Comparison of ENCODE assay signal across 28 cellular contexts in genomic region chr2:227891673-227892072, GRCh38. TPM values are rescaled to one million over a fixed set of nuclear protein-coding genes. Genes with fewer than 3 reads are reported as not detected.
A peak's percentile ranks its signal among the peaks of the same experiment; 100 is the strongest.
DNase-seq lines count a peak whose midpoint lies in the region; ATAC-seq, FAIRE-seq and TF ChIP-seq lines count a peak whose summit lies in the region.
"Had no signal": no experiment of that assay in that cellular context is flagged by ENCODE, and none has a peak within 500 bp of the region (broad histone marks: within the 10 kb centered on the region; RNA-seq: fewer than 3 reads in every experiment).

No MANE protein-coding gene starts in this region.

- DNase-seq in activated CD4-positive, alpha-beta T cell treated with anti-CD3 and anti-CD28 coated beads, Interleukin-2, amount 10 ng/mL, durations not matched to agents 24 days and 14 days, result peak; percentile 12
- no peak for DNase-seq in activated CD4-positive, alpha-beta T cell treated with anti-CD3 and anti-CD28 coated beads, Interleukin-2, amount 50 U/mL, for 4 hours
- peak; percentile 23 for DNase-seq in MV-4-11 (lab: John Stamatoyannopoulos, UW)
- no peak for DNase-seq in GM12878 (ENCODE audit: low read depth, low spot score)
- no peak for DNase-seq in HT-29 (ENCODE audit: low spot score)
- DNase-seq: ACHN; AML-193; BE2C; Calu3; CD4-positive, alpha-beta memory T cell; COR-L47; DMS53; DMS79 treated with DMSO at 0.1 percent for 48 hours; GF-D8; GOT3; HFFc6 had no signal

- SMC1A ChIA-PET in GM12878 (lab: Charles Lee; ENCODE audit: uncharacterized antibody, unreplicated experiment), result interaction anchor here (0.7 to 1.8 kb wide), 2 partner anchors 12 to 1382 kb away, joined by 3 to 7 read pairs; no protein-coding TSS in a partner anchor

- H3K4me3 ChIP-seq in GM12878 (no peak overlapping the region), liver (ENCODE audit: low read depth in 1 of 3, low read length in 3 of 3) (no peak overlapping the region)
- H3K4me3 ChIP-seq: BLaER1 treated with 17β-estradiol and CSF1 and Interleukin-3, amounts not matched to agents 10 nM and 100 nM; HAP-1 had no signal

- TF ChIP-seq RAD21 in GM12878 (IDR thresholded peaks at IDR 0.05; ENCODE audit: insufficient read depth, low read depth, low read length) (no peak), liver (IDR thresholded peaks at IDR 0.05) (no peak)

- no peak for FAIRE-seq in GM12878 (lab: Jason Lieb, UNC)
- FAIRE-seq: A204.1, GM12892, GM19239, H54 had no signal

- POLR2A ChIA-PET in GM12878 (lab: Charles Lee), result no interaction called here

- BruUV-seq in GM12878 (replicated peaks; lab: Mats Ljungman, UMichigan), result no TSS peak

- no peaks in the 10 kb centered on the region for H4K20me1 ChIP-seq in GM12878 (ENCODE audit: control insufficient read depth, insufficient read depth)
- H4K20me1 ChIP-seq: BLaER1 treated with 17β-estradiol and CSF1 and Interleukin-3, amounts not matched to agents 10 nM and 100 nM had no signal

- no peaks in the 10 kb centered on the region for H3K4me1 ChIP-seq in GM12878 (ENCODE audit: control insufficient read depth, insufficient read depth, low read length)
- H3K4me1 ChIP-seq in liver (ENCODE audit: control insufficient read depth in 4 of 4, insufficient read depth in 4 of 4, low read length in 3 of 4), result no peaks in the 10 kb centered on the region
- H3K4me1 ChIP-seq: BE2C, HAP-1 had no signal

- H3K4me1 Mint-ChIP-seq in activated CD4-positive, alpha-beta T cell treated with anti-CD3 and anti-CD28 coated beads, Interleukin-2, amount 10 ng/mL, durations not matched to agents 24 days and 14 days, result peaks cover 2% of the 10 kb centered on the region
- H3K4me1 Mint-ChIP-seq: CD14-positive monocyte had no signal

- H3K27me3 Mint-ChIP-seq in activated CD4-positive, alpha-beta T cell treated with anti-CD3 and anti-CD28 coated beads, Interleukin-2, amount 10 ng/mL, durations not matched to agents 24 days and 14 days, result no peaks in the 10 kb centered on the region

- no peak overlapping the region for H2AFZ ChIP-seq in GM12878 (ENCODE audit: control insufficient read depth, low read depth, low read length)

- intact Hi-C loops in activated CD4-positive, alpha-beta T cell treated with anti-CD3 and anti-CD28 coated beads, Interleukin-2, amount 10 ng/mL, durations not matched to agents 24 days and 14 days (cut with micrococcal nuclease), result no loop called here
- intact Hi-C loops in GM12878 (cut with micrococcal nuclease; ENCODE audit: unreplicated experiment), result loop anchor here (5.0 kb wide), 3 partner anchors 136 to 1381 kb away; partner anchors contain the start of gene PID1

- H3K9me3 ChIP-seq in GM12878 (replicated peaks; ENCODE audit: control insufficient read depth, insufficient read depth, low read length) (no peaks in the 10 kb centered on the region), liver (ENCODE audit: control insufficient read depth in 4 of 4, low read length in 3 of 4) (no peaks in the 10 kb centered on the region)
- H3K9me3 ChIP-seq: BE2C; BLaER1 treated with 17β-estradiol and CSF1 and Interleukin-3, amounts not matched to agents 10 nM and 100 nM; HAP-1 had no signal

- no peak overlapping the region for H3K4me2 ChIP-seq in GM12878 (ENCODE audit: control insufficient read depth, insufficient read depth)
- H3K4me2 ChIP-seq: BLaER1 treated with 17β-estradiol and CSF1 and Interleukin-3, amounts not matched to agents 10 nM and 100 nM had no signal

- in situ Hi-C loops in GM12878 (cut with MboI), result no loop called here

- RAD21 ChIA-PET in GM12878 (lab: Charles Lee; ENCODE audit: unreplicated experiment), result no interaction called here

- CTCF ChIA-PET in GM12878 (lab: Yijun Ruan, JAX), result interaction anchor here (0.5 to 8.7 kb wide), 7 partner anchors 13 to 233 kb away, joined by 3 to 65 read pairs (median 14); partner anchors contain the start of gene DAW1

- no peaks in the 10 kb centered on the region for H3K9me3 Mint-ChIP-seq in activated CD4-positive, alpha-beta T cell treated with anti-CD3 and anti-CD28 coated beads, Interleukin-2, amount 10 ng/mL, durations not matched to agents 24 days and 14 days
- H3K9me3 Mint-ChIP-seq: CD14-positive monocyte; CD4-positive, alpha-beta memory T cell; HFFc6 had no signal

- 20% methylated on average over 2 of the region's 2 CpGs for whole genome bisulfite sequencing in GM12878 (ENCODE audit: insufficient coverage, insufficient replicate concordance, low lambda C conversion rate, missing lambda C conversion rate)
- 75% methylated on average over 2 of the region's 2 CpGs for whole genome bisulfite sequencing in liver

- H3K27ac ChIP-seq in GM12878 (ENCODE audit: control insufficient read depth, insufficient read depth) (no peak overlapping the region), liver (ENCODE audit: low read depth in 1 of 2, low read length in 2 of 2) (no peak overlapping the region)
- H3K27ac ChIP-seq: 22Rv1; BLaER1 treated with 17β-estradiol and CSF1 and Interleukin-3, amounts not matched to agents 10 nM and 100 nM had no signal

- no peak for TF ChIP-seq POLR2A in GM12878 (IDR thresholded peaks at IDR 0.05; ENCODE audit: low read depth, low read length)

- TF ChIP-seq CTCF in GM12878 (IDR thresholded peaks at IDR 0.05 in 2 of 3, conservative IDR thresholded peaks at IDR 0.05 in 1 of 3; ENCODE audit: control insufficient read depth in 2 of 3, extremely low read depth in 1 of 3, insufficient read depth in 1 of 3, low read depth in 3 of 3, low read length in 3 of 3) (no peak), liver (IDR thresholded peaks at IDR 0.05; ENCODE audit: low read depth, low read length, missing input control) (no peak)

- H3K36me3 Mint-ChIP-seq in activated CD4-positive, alpha-beta T cell treated with anti-CD3 and anti-CD28 coated beads, Interleukin-2, amount 10 ng/mL, durations not matched to agents 24 days and 14 days (ENCODE audit: low read depth), result no peaks in the 10 kb centered on the region
- H3K36me3 Mint-ChIP-seq: CD14-positive monocyte; CD4-positive, alpha-beta memory T cell had no signal

- H3K36me3 ChIP-seq in GM12878 (ENCODE audit: control insufficient read depth in 2 of 2, insufficient read depth in 2 of 2, low read length in 1 of 2) (no peaks in the 10 kb centered on the region), liver (ENCODE audit: control insufficient read depth in 4 of 4, insufficient read depth in 3 of 4, low read depth in 1 of 4, low read length in 3 of 4) (no peaks in the 10 kb centered on the region)
- H3K36me3 ChIP-seq: BE2C; BLaER1 treated with 17β-estradiol and CSF1 and Interleukin-3, amounts not matched to agents 10 nM and 100 nM; HAP-1 had no signal

- ATAC-seq in GM12878, result no peak
- no peak for ATAC-seq in GM18511 (IDR thresholded peaks at IDR 0.05; ENCODE audit: unreplicated experiment)
- no peak for ATAC-seq in GM21360 (IDR thresholded peaks at IDR 0.05; ENCODE audit: unreplicated experiment)

- TF ChIP-seq EP300 in GM12878 (IDR thresholded peaks at IDR 0.05; ENCODE audit: borderline replicate concordance in 1 of 2, control insufficient read depth in 1 of 2, low read depth in 2 of 2, low read length in 2 of 2), result no peak

- no peak overlapping the region for H3K9ac ChIP-seq in GM12878 (ENCODE audit: control insufficient read depth, insufficient read depth, low read length)
- no peak overlapping the region for H3K9ac ChIP-seq in liver (ENCODE audit: low read depth in 1 of 2, low read length in 2 of 2)
- H3K9ac ChIP-seq: BLaER1 treated with 17β-estradiol and CSF1 and Interleukin-3, amounts not matched to agents 10 nM and 100 nM had no signal

- H3K27ac Mint-ChIP-seq in activated CD4-positive, alpha-beta T cell treated with anti-CD3 and anti-CD28 coated beads, Interleukin-2, amount 10 ng/mL, durations not matched to agents 24 days and 14 days, result no peak overlapping the region
- H3K27ac Mint-ChIP-seq: CD14-positive monocyte; CD4-positive, alpha-beta memory T cell; HFFc6 had no signal

- H3K79me2 ChIP-seq in GM12878 (ENCODE audit: control insufficient read depth, insufficient read depth, low read length), result no peaks in the 10 kb centered on the region

- H3K27me3 ChIP-seq in GM12878 (replicated peaks in 1 of 2; ENCODE audit: control insufficient read depth in 2 of 2, insufficient read depth in 2 of 2, low read length in 1 of 2), result 0 out of 4 replicates have a peak, but pooled peaks cover 0 to under 1% of the 10 kb centered on the region in 2 experiments
- no peaks in the 10 kb centered on the region for H3K27me3 ChIP-seq in liver (ENCODE audit: control insufficient read depth in 4 of 4, insufficient read depth in 4 of 4, low read length in 3 of 4)
- H3K27me3 ChIP-seq: BE2C; BLaER1 treated with 17β-estradiol and CSF1 and Interleukin-3, amounts not matched to agents 10 nM and 100 nM had no signal

- H3K4me3 Mint-ChIP-seq in activated CD4-positive, alpha-beta T cell treated with anti-CD3 and anti-CD28 coated beads, Interleukin-2, amount 10 ng/mL, durations not matched to agents 24 days and 14 days, result no peak overlapping the region
- H3K4me3 Mint-ChIP-seq: CD14-positive monocyte; CD4-positive, alpha-beta memory T cell; HFFc6 had no signal

TF ChIP-seq in GM12878, 131 proteins besides CTCF, POLR2A, EP300 and RAD21 (continues in another document):
- TF ChIP-seq NR2C1 (IDR thresholded peaks at IDR 0.05), result peak; percentile 52; the same call in 1 of the 2 replicates
- TF ChIP-seq MTA3 (IDR thresholded peaks at IDR 0.05; ENCODE audit: borderline replicate concordance, low read length), result no peak

TF ChIP-seq in liver, 16 proteins besides CTCF, POLR2A, EP300 and RAD21 (continues in another document):
- TF ChIP-seq RXRA (IDR thresholded peaks at IDR 0.05), result no peak
- no peak for TF ChIP-seq HNF4A (conservative IDR thresholded peaks at IDR 0.05)
- TF ChIP-seq FOXA2 (IDR thresholded peaks at IDR 0.05), result no peak
- no peak for TF ChIP-seq JUND (IDR thresholded peaks at IDR 0.05)

RNA-seq across cellular contexts. Expression of gene DAW1, which starts 20.2 kb away (rescaled TPM):
- not detected in 2 replicates for total RNA-seq in activated CD4-positive, alpha-beta T cell treated with anti-CD3 and anti-CD28 coated beads, Interleukin-2, amount 10 ng/mL, durations not matched to agents 24 days and 14 days
- total RNA-seq in GM12878 (2013; cell fraction: nucleolus; rRNA removed), result 0.19 and 0.29 TPM in 2 replicates
- total RNA-seq in GM12878 (2014; rRNA removed) (not detected in 2 replicates), GM12878 (2014; rRNA removed; fragmentation: Illumina TruSeq; extraction: Trizol) (not detected in 2 replicates), GM12878 (2021) (not detected in 2 replicates), liver (not detected)
- not detected for polyA plus RNA-seq in GM12878 (2011; ENCODE audit: low read depth)
- polyA plus RNA-seq in GM12878 (2011; rRNA removed) (0.12 TPM in 1 of 2 replicates, not detected in the other), GM12878 (2014; fragmentation: Illumina TruSeq; extraction: Trizol) (not detected in 2 replicates), GM12878 (2014; fragmentation: Nextera tagmentation; extraction: Ambion mirVana) (under 1 TPM in 1 of 2 experiments, not detected in 1; 0.04 TPM), GM12878 (2014; rRNA removed) (not detected in 2 replicates), GM12878 (2016; fragmentation: Nextera tagmentation; extraction: Ambion mirVana) (not detected), liver (not detected)
- polyA plus RNA-seq in GM12878 (2011; cell fraction: cytosol; rRNA removed), result not detected in 2 replicates
- 0.04 TPM in 1 of 2 replicates, not detected in the other for polyA plus RNA-seq in GM12878 (2011; cell fraction: nucleus; rRNA removed)
- not detected in 2 replicates for polyA plus RNA-seq in GM12878 (2012)
- polyA minus RNA-seq in GM12878 (2011; rRNA and poly(A)+ RNA removed), result not detected in 2 replicates
- polyA minus RNA-seq in GM12878 (2011; cell fraction: cytosol; rRNA and poly(A)+ RNA removed), result not detected in 2 replicates
- polyA minus RNA-seq in GM12878 (2011; cell fraction: nucleus; rRNA and poly(A)+ RNA removed), result not detected in 2 replicates
- not detected in 2 replicates for total RNA-seq in HT-29 (2014; rRNA removed; shearing (Covaris generic))
- total RNA-seq: CD4-positive, alpha-beta memory T cell; G401 had no signal
- polyA plus RNA-seq: CD14-positive monocyte; CD4-positive, alpha-beta memory T cell had no signal

Comparison
In these comparisons a context has a peak if more than half of its experiments do, and no peak if none do; other contexts are left out.
1. DNase-seq: peak in activated CD4-positive, alpha-beta T cell treated with anti-CD3 and anti-CD28 coated beads, Interleukin-2, amount 10 ng/mL, durations not matched to agents 24 days and 14 days (single experiment) and MV-4-11 (single experiment); none in activated CD4-positive, alpha-beta T cell treated with anti-CD3 and anti-CD28 coated beads, Interleukin-2, amount 50 U/mL, for 4 hours (0 of 2), GM12878 (single experiment) and HT-29 (single experiment).